In the genomic region with DNA sequence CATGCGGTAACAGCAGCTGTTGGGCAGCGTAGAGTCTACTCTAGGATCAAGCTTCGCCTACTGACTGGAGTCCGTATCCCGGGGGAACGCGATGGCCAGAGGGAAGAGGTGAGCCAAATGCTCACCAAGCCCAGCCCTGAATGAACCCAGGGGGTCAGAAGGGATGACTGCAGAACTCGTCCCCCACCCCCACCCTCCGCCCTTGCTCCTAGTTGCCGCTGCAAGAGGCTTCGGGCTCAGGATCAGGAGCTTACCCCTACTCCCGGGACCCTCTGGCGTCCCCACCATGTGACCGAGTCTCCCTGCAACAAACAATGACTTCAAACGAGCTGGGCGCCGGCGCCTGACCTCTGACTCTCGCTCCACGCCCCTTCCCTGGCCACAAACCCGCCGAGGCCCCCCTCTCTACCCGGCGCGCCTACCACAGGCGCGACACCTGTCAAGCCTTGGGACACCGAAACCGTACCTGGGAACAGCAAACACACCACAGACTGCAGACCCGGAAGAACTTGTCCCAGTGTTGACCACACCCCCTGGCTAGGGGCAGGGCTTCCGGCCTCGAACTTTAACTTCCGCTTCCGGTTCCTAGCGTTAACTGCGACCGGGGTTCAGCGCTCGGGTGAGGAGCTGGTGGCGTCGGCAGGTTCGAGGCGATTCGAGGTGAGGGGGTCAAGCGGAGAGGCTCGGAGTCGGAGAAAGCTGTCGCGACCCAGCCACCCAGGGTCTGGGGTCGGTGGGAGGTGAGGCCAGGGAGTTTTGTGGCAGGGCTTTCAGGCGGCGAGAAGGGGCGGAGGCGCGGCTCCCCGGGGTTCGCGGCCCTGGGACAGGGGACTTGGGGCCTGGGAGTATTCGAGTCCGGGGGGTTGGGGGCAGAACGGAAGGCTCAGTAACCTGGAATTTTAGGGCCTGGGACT, we compare ENCODE assay signal across 8 cellular contexts. TPM values are rescaled to one million over a fixed set of nuclear protein-coding genes. Genes with fewer than 3 reads are reported as not detected.
DNase-seq lines count a peak whose midpoint lies in the region; ATAC-seq, FAIRE-seq and TF ChIP-seq lines count a peak whose summit lies in the region.

A gene (plus strand): TSS at position 594 of the 914 bp plus-strand sequence. CDS start 420 bp downstream, outside the sequence.

- H2AFZ ChIP-seq in keratinocyte (ENCODE audit: control insufficient read depth, low read length), result peak within 1 kb of the TSS; percentile 74

- no peaks in the 10 kb centered on the region for H4K20me1 ChIP-seq in keratinocyte (ENCODE audit: control insufficient read depth, extremely low read depth, insufficient read depth, low read length)

- TF ChIP-seq CTCF in keratinocyte (optimal IDR thresholded peaks at IDR 0.05 in 1 of 3, IDR thresholded peaks at IDR 0.05 in 1 of 3, conservative IDR thresholded peaks at IDR 0.05 in 1 of 3; ENCODE audit: extremely low read depth in 1 of 3, insufficient read depth in 2 of 3, low read length in 3 of 3), result no peak

- H3K4me2 ChIP-seq in keratinocyte (ENCODE audit: control insufficient read depth, extremely low read depth, insufficient read depth, low read depth, low read length), result peak within 1 kb of the TSS; percentile 97

- H3K4me1 ChIP-seq in keratinocyte (ENCODE audit: control insufficient read depth, extremely low read depth, insufficient read depth, low read length), result peaks cover 6% of the 10 kb centered on the region

- peaks cover 48% of the 10 kb centered on the region for H3K79me2 ChIP-seq in keratinocyte (ENCODE audit: control insufficient read depth, insufficient read depth, low read length)

- H3K27me3 ChIP-seq in keratinocyte (ENCODE audit: control insufficient read depth, extremely low read depth, insufficient read depth, low read length), result no peaks in the 10 kb centered on the region

- peak; percentile 86 for FAIRE-seq in keratinocyte (lab: Jason Lieb, UNC)

- H3K9me3 ChIP-seq in keratinocyte (ENCODE audit: control insufficient read depth, low read depth, low read length), result no peaks in the 10 kb centered on the region

- ATAC-seq in HG03432 (IDR thresholded peaks at IDR 0.05; ENCODE audit: unreplicated experiment), result peak; percentile 86

- no peaks in the 10 kb centered on the region for H3K9me1 ChIP-seq in keratinocyte (ENCODE audit: control insufficient read depth, extremely low read depth, insufficient read depth, low read length)

- peak within 1 kb of the TSS; percentile 60 for H3K27ac ChIP-seq in keratinocyte (ENCODE audit: control insufficient read depth, insufficient read depth, low read length)

- DNase-seq in AML-193 (lab: John Stamatoyannopoulos, UW) (peak; percentile 83 to 85), NCI-H510A (lab: John Stamatoyannopoulos, UW) (peak; percentile 90), cerebellar nuclear complex (lab: John Stamatoyannopoulos, UW) (peak; percentile 62 to 73), keratinocyte (ENCODE audit: low read depth, low spot score) (peak; percentile 83)
- peak; percentile 81 for DNase-seq in activated CD4-positive, alpha-beta T cell treated with anti-CD3 and anti-CD28 coated beads for 1 hour
- peak; percentile 77 to 86 (median 85) for DNase-seq in stimulated activated CD4-positive, alpha-beta T cell treated with anti-CD3 and anti-CD28 coated beads, Interleukin-12 subunit alpha, Interleukin-12 subunit beta, amount 100 ng/mL, for 48 hours (ENCODE audit: low read depth in 2 of 3, low spot score in 1 of 3)

- H3K9ac ChIP-seq in keratinocyte (ENCODE audit: control insufficient read depth, extremely low read depth, insufficient read depth, low read length), result peak within 1 kb of the TSS; percentile 90

- TF ChIP-seq POLR2A in GM19193 (IDR thresholded peaks at IDR 0.05; ENCODE audit: extremely low read depth, insufficient read depth, insufficient read length), result peak; percentile 97

- peak within 1 kb of the TSS; percentile 70 to 98 (median 97) for H3K4me3 ChIP-seq in keratinocyte (ENCODE audit: control insufficient read depth in 2 of 3, extremely low read depth in 1 of 3, insufficient read depth in 2 of 3, low read depth in 1 of 3, low read length in 3 of 3)

- dilution Hi-C loops in keratinocyte (cut with MboI; ENCODE audit: extremely low pct_ligation_motif_present, low sequenced_read_pairs), result no loop called here

- peaks cover 8% of the 10 kb centered on the region in 2 experiments for H3K36me3 ChIP-seq in keratinocyte (ENCODE audit: control insufficient read depth in 2 of 2, extremely low read depth in 1 of 2, insufficient read depth in 2 of 2, low read length in 2 of 2)

RNA-seq across cellular contexts. Expression of the gene that starts here (rescaled TPM):
- 995 to 1,153 TPM (median 1,097 TPM) in 3 replicates for polyA plus RNA-seq in keratinocyte
- polyA plus RNA-seq in keratinocyte (2011; ENCODE audit: low read depth), result 149 TPM
- polyA plus RNA-seq in keratinocyte (2011; cell fraction: cytosol; rRNA removed), result 957 and 1,326 TPM in 2 replicates
- polyA plus RNA-seq in keratinocyte (2011; cell fraction: nucleus; rRNA removed), result 394 and 589 TPM in 2 replicates
- polyA plus RNA-seq in keratinocyte (2012; ENCODE audit: low replicate concordance), result 696 and 1,022 TPM in 2 replicates
- 77.0 to 258 TPM (median 227 TPM) in 3 replicates for polyA minus RNA-seq in keratinocyte
- polyA minus RNA-seq in keratinocyte (2011; cell fraction: cytosol; rRNA and poly(A)+ RNA removed), result 195 TPM
- polyA minus RNA-seq in keratinocyte (2011; cell fraction: nucleus; rRNA and poly(A)+ RNA removed), result 30.7 and 54.1 TPM in 2 replicates

Comparison
In these comparisons a context has a peak if more than half of its experiments do, and no peak if none do; other contexts are left out.
1. Peak in every context shown above with its lines: DNase-seq, ATAC-seq, H3K4me3 ChIP-seq and H3K27ac ChIP-seq.